ENCODE assay signal across 8 cellular contexts in the genomic region with DNA sequence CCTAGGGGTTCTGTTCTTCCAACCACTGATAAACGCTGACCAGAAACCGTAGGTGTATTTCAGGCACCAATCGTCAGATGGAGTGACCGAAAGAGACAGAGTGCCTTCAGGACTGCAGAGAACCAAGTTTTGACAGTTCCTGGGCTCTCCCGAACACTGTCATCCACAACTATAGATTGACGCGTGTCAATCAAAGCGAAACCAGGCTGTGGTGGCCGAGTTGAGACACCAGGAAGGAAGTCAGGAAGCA. TPM values are rescaled to one million over a fixed set of nuclear protein-coding genes. Genes with fewer than 3 reads are reported as not detected.
DNase-seq lines count a peak whose midpoint lies in the region; ATAC-seq and TF ChIP-seq lines count a peak whose summit lies in the region.

No MANE protein-coding gene starts in this region.

- H3K4me1 ChIP-seq in A673 (ENCODE audit: insufficient read depth, low read length, poor library complexity, severe bottlenecking) (peaks cover 9% of the 10 kb centered on the region), adipocyte (ENCODE audit: control insufficient read depth, insufficient read depth, low read length) (peaks cover 19% of the 10 kb centered on the region), right lobe of liver (peaks cover 0 to 15% (median 3%) of the 10 kb centered on the region in 4 donors), upper lobe of left lung (peaks cover 17 to 40% (median 20%) of the 10 kb centered on the region in 4 donors)

- peaks cover 3% of the 10 kb centered on the region for H3K36me3 ChIP-seq in A673 (ENCODE audit: insufficient read depth, low read length, poor library complexity, severe bottlenecking)
- H3K36me3 ChIP-seq in adipocyte (ENCODE audit: control insufficient read depth, insufficient read depth, low read length, severe bottlenecking) = no peaks in the 10 kb centered on the region
- H3K36me3 ChIP-seq in right lobe of liver = peaks cover 0 to 1% (median 0%) of the 10 kb centered on the region in 4 donors
- H3K36me3 ChIP-seq in upper lobe of left lung = peaks cover 0 to under 1% (median under 1%) of the 10 kb centered on the region in 4 donors

- POLR2A ChIA-PET in A673 (lab: Charles Lee; ENCODE audit: low non-redundant PET) = interaction anchor here (1.8 kb wide), 1 partner anchor 49 kb away, joined by 6 read pairs; no protein-coding TSS in a partner anchor

- peak; percentile 33 for ATAC-seq in GM18909 (IDR thresholded peaks at IDR 0.05; ENCODE audit: poor library complexity, unreplicated experiment)
- peak; percentile 29 for ATAC-seq in HG03378 (IDR thresholded peaks at IDR 0.05; ENCODE audit: unreplicated experiment)
- peak in 1 of 4 donors; percentile 36 for ATAC-seq in right lobe of liver
- peak; percentile 34 to 65 for ATAC-seq in upper lobe of left lung (ENCODE audit: low FRiP score in 2 of 2)

- H3K9ac ChIP-seq in adipocyte (ENCODE audit: low read length) = peak overlapping the region; percentile 97

- BruUV-seq in A673 (replicated peaks; lab: Mats Ljungman, UMichigan) = no TSS peak

- no peaks in the 10 kb centered on the region for H3K9me3 ChIP-seq in A673 (ENCODE audit: low read depth, low read length, poor library complexity, severe bottlenecking)
- H3K9me3 ChIP-seq in adipocyte (ENCODE audit: control insufficient read depth, low read length) = no peaks in the 10 kb centered on the region
- H3K9me3 ChIP-seq in right lobe of liver = no peaks in the 10 kb centered on the region
- H3K9me3 ChIP-seq in upper lobe of left lung = no peaks in the 10 kb centered on the region

- WGBS in right lobe of liver (ENCODE audit: insufficient coverage, low coverage, low lambda C conversion rate, missing lambda C conversion rate) = 1% methylated on average over 9 of the region's 9 CpGs
- 1 to 2% methylated on average over 9 of the region's 9 CpGs for whole genome bisulfite sequencing in upper lobe of left lung, 2 donors

- CTCF ChIA-PET in A673 (lab: Charles Lee) = no interaction called here

- H3K4me3 ChIP-seq in A673 (ENCODE audit: low read depth, low read length, poor library complexity, severe bottlenecking) = peak overlapping the region; percentile 85
- peak overlapping the region; percentile 90 for H3K4me3 ChIP-seq in adipocyte (ENCODE audit: low read length)
- peak overlapping the region; percentile 49 to 65 (median 63) for H3K4me3 ChIP-seq in right lobe of liver
- H3K4me3 ChIP-seq in upper lobe of left lung = peak overlapping the region; percentile 60 to 76 (median 70)

- TF ChIP-seq POLR2A in right lobe of liver (IDR thresholded peaks at IDR 0.05) (no peak), upper lobe of left lung (IDR thresholded peaks at IDR 0.05) (no peak)

- TF ChIP-seq EP300 in upper lobe of left lung (IDR thresholded peaks at IDR 0.05) = no peak

- DNase-seq in A673 (ENCODE audit: low spot score) (no peak), adipocyte (ENCODE audit: low read depth) (no peak), right lobe of liver (no peak), upper lobe of left lung (no peak), DMS153 (lab: John Stamatoyannopoulos, UW) (no peak), cerebellar nuclear complex (lab: John Stamatoyannopoulos, UW) (no peak)

- H3K27me3 ChIP-seq in A673 (replicated peaks; ENCODE audit: insufficient read depth, low read depth, low read length, poor library complexity) (no peaks in the 10 kb centered on the region), adipocyte (replicated peaks; ENCODE audit: control insufficient read depth, insufficient read depth, low read length) (no peaks in the 10 kb centered on the region), right lobe of liver (no peaks in the 10 kb centered on the region), upper lobe of left lung (no peaks in the 10 kb centered on the region)

- TF ChIP-seq CTCF in A673 (conservative IDR thresholded peaks at IDR 0.05; ENCODE audit: low read depth, low read length) = no peak
- TF ChIP-seq CTCF in right lobe of liver (IDR thresholded peaks at IDR 0.05) = no peak
- no peak for TF ChIP-seq CTCF in upper lobe of left lung (IDR thresholded peaks at IDR 0.05)

- intact Hi-C loops in A673 (cut with micrococcal nuclease; ENCODE audit: unreplicated experiment) = loop anchor here (1.0 to 5.0 kb wide), 7 partner anchors 35 to 380 kb away; a partner anchor contains a TSS
- intact Hi-C loops in right lobe of liver (cut with DNase I) = no loop called here

- H3K27ac ChIP-seq in A673 (ENCODE audit: low read depth, low read length, poor library complexity, severe bottlenecking) = peak overlapping the region; percentile 95
- H3K27ac ChIP-seq in right lobe of liver = peak overlapping the region; percentile 85 to 94 (median 89)
- H3K27ac ChIP-seq in upper lobe of left lung = peak overlapping the region; percentile 96 to 99 (median 98)

RNA-seq across cellular contexts. Expression of a gene that starts 11.9 kb away (rescaled TPM):
- total RNA-seq in A673 (2021) (209 and 230 TPM in 2 replicates), right lobe of liver (1 to 10 TPM in 4 of 6 experiments, under 1 TPM in 2; 0.26 to 3.9 (median 1.5) TPM), upper lobe of left lung (1 to 10 TPM in 5 of 6 donors, not detected in 1; 1.8 to 8.1 (median 5.3) TPM)

RNA-seq across cellular contexts. Expression of a gene that starts 25.6 kb away (rescaled TPM):
- total RNA-seq in A673 (2021) (40.0 and 40.3 TPM in 2 replicates), right lobe of liver (10 to 100 TPM in 5 of 6 experiments, 1 to 10 TPM in 1; 8.5 to 29.1 (median 21.1) TPM), upper lobe of left lung (100 to 1,000 TPM in 1 of 6 donors, 10 to 100 TPM in 5; 19.6 to 123 (median 42.4) TPM)

RNA-seq across cellular contexts. Expression of a gene that starts 26.8 kb away (rescaled TPM):
- total RNA-seq in A673 (2021) (163 and 165 TPM in 2 replicates), right lobe of liver (10 to 100 TPM in 5 of 6 experiments, 1 to 10 TPM in 1; 10.0 to 21.0 (median 15.6) TPM), upper lobe of left lung (10 to 100 TPM; 11.9 to 60.8 (median 29.5) TPM)

RNA-seq across cellular contexts. Expression of a gene that starts 32.3 kb away (rescaled TPM):
- total RNA-seq in A673 (2021) (3.7 TPM in 2 replicates), right lobe of liver (1 to 10 TPM; 3.1 to 5.3 (median 4.2) TPM), upper lobe of left lung (10 to 100 TPM in 4 of 6 donors, 1 to 10 TPM in 2; 7.3 to 12.5 (median 11.1) TPM)

RNA-seq across cellular contexts. Expression of a gene that starts 46.1 kb away (rescaled TPM):
- total RNA-seq in A673 (2021) (19.4 and 25.3 TPM in 2 replicates), right lobe of liver (1 to 10 TPM; 2.3 to 5.0 (median 3.4) TPM), upper lobe of left lung (10 to 100 TPM; 11.5 to 32.5 (median 17.3) TPM)

Comparison
In these comparisons a context has a peak if more than half of its experiments do, and no peak if none do; other contexts are left out.
1. RNA of a gene that starts 11.9 kb away (total RNA-seq): 209 to 230 TPM in A673; 1.8 to 8.1 TPM in upper lobe of left lung and 0.26 to 3.9 TPM in right lobe of liver; every median in the first group is over 10 times any median in the second.
2. Peak in every context shown above with its lines, with median percentiles within 50 percentile points of each other: H3K27ac ChIP-seq and H3K4me3 ChIP-seq.